In genomic region chr7:84801396-84801795, GRCh38 we compare ENCODE assay signal across 23 cellular contexts.
DNase-seq lines count a peak whose midpoint lies in the region; ATAC-seq and TF ChIP-seq lines count a peak whose summit lies in the region.
"Had no signal": no experiment of that assay in that cellular context is flagged by ENCODE, and none has a peak within 500 bp of the region (broad histone marks: within the 10 kb centered on the region; RNA-seq: fewer than 3 reads in every experiment).

No MANE protein-coding gene starts in this region.

- H3K79me2 ChIP-seq in mammary epithelial cell (ENCODE audit: insufficient read depth, low read length), result no peaks in the 10 kb centered on the region

- H3K9me3 ChIP-seq in mammary epithelial cell (replicated peaks; ENCODE audit: insufficient read depth, low read length), result no peaks in the 10 kb centered on the region
- no peaks in the 10 kb centered on the region for H3K9me3 ChIP-seq in naive thymus-derived CD4-positive, alpha-beta T cell (ENCODE audit: control insufficient read depth in 2 of 3, low read length in 3 of 3)
- H3K9me3 ChIP-seq: Peyer's patch had no signal

- POLR2A ChIA-PET in MCF 10A (lab: Yijun Ruan, JAX), result interaction anchor here (0.6 kb wide), 1 partner anchor 76 kb away, joined by 3 read pairs; no protein-coding TSS in a partner anchor
- POLR2A ChIA-PET in naive thymus-derived CD4-positive, alpha-beta T cell (lab: Charles Lee), result no interaction called here

- no peak overlapping the region for H3K4me3 Mint-ChIP-seq in MCF 10A (ENCODE audit: unreplicated experiment)
- H3K4me3 Mint-ChIP-seq in naive thymus-derived CD4-positive, alpha-beta T cell, result no peak overlapping the region
- H3K4me3 Mint-ChIP-seq: CD8-positive, alpha-beta T cell had no signal

- BruUV-seq in mammary epithelial cell (replicated peaks; lab: Mats Ljungman, UMichigan) (no TSS peak), MCF 10A (replicated peaks; lab: Mats Ljungman, UMichigan) (no TSS peak)

- no peak overlapping the region for H3K27ac Mint-ChIP-seq in MCF 10A (ENCODE audit: low read depth, unreplicated experiment)
- no peak overlapping the region for H3K27ac Mint-ChIP-seq in naive thymus-derived CD4-positive, alpha-beta T cell
- H3K27ac Mint-ChIP-seq: CD8-positive, alpha-beta T cell had no signal

- peaks cover 6% of the 10 kb centered on the region for H3K9me3 Mint-ChIP-seq in MCF 10A (ENCODE audit: unreplicated experiment)
- peaks cover 0 to 14% (median 3%) of the 10 kb centered on the region in 11 donors for H3K9me3 Mint-ChIP-seq in naive thymus-derived CD4-positive, alpha-beta T cell

- H3K36me3 ChIP-seq in mammary epithelial cell (ENCODE audit: insufficient read depth, low read length), result no peaks in the 10 kb centered on the region
- no peaks in the 10 kb centered on the region for H3K36me3 ChIP-seq in naive thymus-derived CD4-positive, alpha-beta T cell (ENCODE audit: control insufficient read depth in 2 of 3, insufficient read depth in 3 of 3, low read length in 3 of 3)
- H3K36me3 ChIP-seq: BLaER1 treated with 17β-estradiol and CSF1 and Interleukin-3, amounts not matched to agents 10 nM and 100 nM; Peyer's patch had no signal

- CTCF ChIA-PET in mammary epithelial cell (lab: Charles Lee; ENCODE audit: low non-redundant PET), result no interaction called here
- CTCF ChIA-PET in MCF 10A (lab: Yijun Ruan, JAX), result interaction anchor here (0.9 kb wide), 1 partner anchor 8 kb away, joined by 3 read pairs; no protein-coding TSS in a partner anchor
- CTCF ChIA-PET in naive thymus-derived CD4-positive, alpha-beta T cell (lab: Charles Lee), result no interaction called here

- DNase-seq in mammary epithelial cell, result peak; percentile 4
- DNase-seq in MCF 10A (ENCODE audit: unreplicated experiment), result no peak
- peak; percentile 62 for DNase-seq in dermis blood vessel endothelial cell
- peak; percentile 34 for DNase-seq in fibroblast of peridontal ligament (ENCODE audit: extremely low read depth)
- DNase-seq in NCI-H2081 (lab: John Stamatoyannopoulos, UW), result no peak
- no peak for DNase-seq in naive thymus-derived CD4-positive, alpha-beta T cell
- DNase-seq: 8988T; CD8-positive, alpha-beta T cell; DND-41; GOT3; HCEC 1CT; NCI-H1092 treated with DMSO at 0.1 percent for 48 hours; NCI-H1436 treated with DMSO at 0.1 percent for 48 hours; NCI-H1930; NCI-H226; NCI-H510A treated with DMSO at 0.1 percent for 48 hours; NCI-H774; Peyer's patch had no signal

- H3K27me3 Mint-ChIP-seq in MCF 10A (ENCODE audit: insufficient read depth, unreplicated experiment), result no peaks in the 10 kb centered on the region
- no peaks in the 10 kb centered on the region for H3K27me3 Mint-ChIP-seq in naive thymus-derived CD4-positive, alpha-beta T cell

- TF ChIP-seq CTCF in mammary epithelial cell (conservative IDR thresholded peaks at IDR 0.05 in 1 of 2, IDR thresholded peaks at IDR 0.05 in 1 of 2; ENCODE audit: extremely low read depth in 1 of 2, insufficient read depth in 1 of 2, low read depth in 1 of 2, low read length in 2 of 2) (no peak), MCF 10A (IDR thresholded peaks at IDR 0.05; ENCODE audit: unreplicated experiment) (no peak)

- H3K4me2 ChIP-seq in mammary epithelial cell (ENCODE audit: insufficient read depth, low read depth, low read length), result no peak overlapping the region
- H3K4me2 ChIP-seq: BLaER1 treated with 17β-estradiol and CSF1 and Interleukin-3, amounts not matched to agents 10 nM and 100 nM had no signal

- H3K27me3 ChIP-seq in mammary epithelial cell (ENCODE audit: insufficient read depth, low read length), result no peaks in the 10 kb centered on the region
- H3K27me3 ChIP-seq in naive thymus-derived CD4-positive, alpha-beta T cell (ENCODE audit: control insufficient read depth in 2 of 2, insufficient read depth in 2 of 2, low read length in 2 of 2), result no peaks in the 10 kb centered on the region
- H3K27me3 ChIP-seq: BLaER1 treated with 17β-estradiol and CSF1 and Interleukin-3, amounts not matched to agents 10 nM and 100 nM; Peyer's patch had no signal

- no peaks in the 10 kb centered on the region for H4K20me1 ChIP-seq in mammary epithelial cell (ENCODE audit: insufficient read depth, low read length)
- H4K20me1 ChIP-seq: BLaER1 treated with 17β-estradiol and CSF1 and Interleukin-3, amounts not matched to agents 10 nM and 100 nM had no signal

- no peaks in the 10 kb centered on the region for H3K4me1 Mint-ChIP-seq in MCF 10A (ENCODE audit: insufficient read depth, unreplicated experiment)
- H3K4me1 Mint-ChIP-seq in naive thymus-derived CD4-positive, alpha-beta T cell, result no peaks in the 10 kb centered on the region

- no peak overlapping the region for H3K9ac ChIP-seq in mammary epithelial cell (ENCODE audit: insufficient read depth, low read length)
- H3K9ac ChIP-seq: BLaER1 treated with 17β-estradiol and CSF1 and Interleukin-3, amounts not matched to agents 10 nM and 100 nM had no signal

- intact Hi-C loops in mammary epithelial cell (cut with micrococcal nuclease), result no loop called here
- intact Hi-C loops in MCF 10A (cut with micrococcal nuclease), result no loop called here
- intact Hi-C loops in naive thymus-derived CD4-positive, alpha-beta T cell (cut with micrococcal nuclease), result no loop called here

- no peak for ATAC-seq in GM19324 (IDR thresholded peaks at IDR 0.05; ENCODE audit: low FRiP score, unreplicated experiment)
- no peak for ATAC-seq in naive thymus-derived CD4-positive, alpha-beta T cell
- ATAC-seq: CD8-positive, alpha-beta T cell; HepG2; K562 had no signal

- no peaks in the 10 kb centered on the region for H3K36me3 Mint-ChIP-seq in MCF 10A (ENCODE audit: insufficient read depth, unreplicated experiment)
- no peaks in the 10 kb centered on the region for H3K36me3 Mint-ChIP-seq in naive thymus-derived CD4-positive, alpha-beta T cell
- H3K36me3 Mint-ChIP-seq: CD8-positive, alpha-beta T cell had no signal

- H3K4me1 ChIP-seq in mammary epithelial cell (ENCODE audit: insufficient read depth, low read length), result no peaks in the 10 kb centered on the region
- no peaks in the 10 kb centered on the region for H3K4me1 ChIP-seq in naive thymus-derived CD4-positive, alpha-beta T cell (ENCODE audit: control insufficient read depth in 2 of 2, insufficient read depth in 2 of 2, low read length in 2 of 2)
- H3K4me1 ChIP-seq: Peyer's patch had no signal

- no peak overlapping the region for H3K4me3 ChIP-seq in mammary epithelial cell (replicated peaks in 1 of 3; ENCODE audit: insufficient read depth in 1 of 3, low read depth in 2 of 3, low read length in 3 of 3)
- no peak overlapping the region for H3K4me3 ChIP-seq in naive thymus-derived CD4-positive, alpha-beta T cell (ENCODE audit: low read length)
- H3K4me3 ChIP-seq: BLaER1 treated with 17β-estradiol and CSF1 and Interleukin-3, amounts not matched to agents 10 nM and 100 nM; K562; Peyer's patch had no signal

- no peak overlapping the region for H2AFZ ChIP-seq in mammary epithelial cell (ENCODE audit: low read depth, low read length)

- dilution Hi-C loops in mammary epithelial cell (cut with HindIII; ENCODE audit: low sequenced_read_pairs), result no loop called here

- in situ Hi-C loops in mammary epithelial cell (cut with MboI; ENCODE audit: low sequenced_read_pairs in 2 of 2), result no loop called here

- no peak overlapping the region for H3K27ac ChIP-seq in mammary epithelial cell (ENCODE audit: insufficient read depth, low read depth, low read length)
- no peak overlapping the region for H3K27ac ChIP-seq in naive thymus-derived CD4-positive, alpha-beta T cell (ENCODE audit: low read depth, low read length)
- H3K27ac ChIP-seq: BLaER1 treated with 17β-estradiol and CSF1 and Interleukin-3, amounts not matched to agents 10 nM and 100 nM; HL-60; Peyer's patch had no signal

Comparison
In these comparisons a context has a peak if more than half of its experiments do, and no peak if none do; other contexts are left out.
1. DNase-seq: peak in mammary epithelial cell (single experiment), dermis blood vessel endothelial cell (single experiment) and fibroblast of peridontal ligament (single experiment); none in MCF 10A (single experiment), NCI-H2081 (0 of 2) and naive thymus-derived CD4-positive, alpha-beta T cell (0 of 9).